Comparison of ENCODE assay signal across 22 cellular contexts in the genomic region with DNA sequence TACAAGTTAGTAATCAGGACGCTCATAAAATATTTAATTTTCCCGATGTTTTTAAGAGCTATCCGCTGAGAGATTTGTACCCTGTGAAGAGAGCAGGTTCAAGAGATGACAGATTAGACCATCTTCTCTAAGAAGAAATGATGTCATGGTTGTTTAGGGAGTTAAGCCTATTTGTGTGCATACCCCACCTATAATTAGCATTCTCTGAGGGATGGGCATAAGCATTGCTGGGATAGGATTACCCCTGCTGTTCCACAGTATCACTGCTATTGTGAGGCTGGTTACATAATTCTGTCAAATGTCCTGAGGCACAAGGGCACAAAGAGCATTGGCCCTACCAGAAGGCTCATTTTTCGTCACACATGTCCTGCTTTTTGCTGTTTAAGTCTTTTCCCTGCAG.
DNase-seq lines count a peak whose midpoint lies in the region; ATAC-seq and TF ChIP-seq lines count a peak whose summit lies in the region.
"Had no signal": no experiment of that assay in that cellular context is flagged by ENCODE, and none has a peak within 500 bp of the region (broad histone marks: within the 10 kb centered on the region; RNA-seq: fewer than 3 reads in every experiment).

No MANE protein-coding gene starts in this region.

- H3K27me3 ChIP-seq in adipocyte (replicated peaks; ENCODE audit: control insufficient read depth, insufficient read depth, low read length) (no peaks in the 10 kb centered on the region), psoas muscle (ENCODE audit: insufficient read depth in 3 of 3, low read length in 2 of 3) (no peaks in the 10 kb centered on the region)
- H3K27me3 ChIP-seq: BE2C had no signal

- H3K9ac ChIP-seq in adipocyte (ENCODE audit: low read length): peak overlapping the region; percentile 24

- H3K36me3 ChIP-seq in adipocyte (ENCODE audit: control insufficient read depth, insufficient read depth, low read length, severe bottlenecking) (no peaks in the 10 kb centered on the region), psoas muscle (ENCODE audit: insufficient read depth in 1 of 2, low read depth in 1 of 2) (no peaks in the 10 kb centered on the region)
- H3K36me3 ChIP-seq: BE2C had no signal

- no peak for TF ChIP-seq CTCF in psoas muscle (IDR thresholded peaks at IDR 0.05)

- H3K9me3 ChIP-seq in adipocyte (ENCODE audit: control insufficient read depth, low read length): no peaks in the 10 kb centered on the region
- no peaks in the 10 kb centered on the region for H3K9me3 ChIP-seq in psoas muscle
- H3K9me3 ChIP-seq: BE2C had no signal

- peak; percentile 4 for DNase-seq in NCI-H146 (lab: John Stamatoyannopoulos, UW)
- DNase-seq in NCI-H146 treated with DMSO at 0.1 percent for 48 hours (lab: John Stamatoyannopoulos, UW; ENCODE audit: unreplicated experiment): no peak
- DNase-seq in adipocyte (ENCODE audit: low read depth): no peak
- no peak for DNase-seq in psoas muscle
- no peak for DNase-seq in stimulated activated CD8-positive, alpha-beta memory T cell treated with anti-CD3 and anti-CD28 coated beads, Interleukin-4, amount 100 ng/mL, for 48 hours
- no peak for DNase-seq in stimulated activated CD4-positive, alpha-beta T cell treated with anti-CD3 and anti-CD28 coated beads, Interleukin-2, amount 100 ng/mL, for 24 hours
- no peak for DNase-seq in NCI-H2171 (lab: John Stamatoyannopoulos, UW)
- no peak for DNase-seq in posterior vena cava (ENCODE audit: low spot score)
- DNase-seq: BE2C, DMS153, DND-41, Kasumi-1, MV-4-11, NCI-H1105, NCI-H1436 treated with DMSO at 0.1 percent for 48 hours, NCI-H2029 treated with DMSO at 0.1 percent for 48 hours, NCI-H2227 treated with DMSO at 0.1 percent for 48 hours, NCI-H774, Right ventricle myocardium superior, RPMI8226 had no signal

- 42 to 53% (median 44%) methylated on average over 4 of the region's 4 CpGs for WGBS in psoas muscle, 3 donors

- H3K4me1 ChIP-seq in adipocyte (ENCODE audit: control insufficient read depth, insufficient read depth, low read length): peaks cover 30% of the 10 kb centered on the region
- H3K4me1 ChIP-seq in psoas muscle: peaks cover 19% of the 10 kb centered on the region
- H3K4me1 ChIP-seq: BE2C had no signal

- peak overlapping the region; percentile 76 for H3K27ac ChIP-seq in psoas muscle
- H3K27ac ChIP-seq: 22Rv1 had no signal

- H3K4me3 ChIP-seq in adipocyte (ENCODE audit: low read length) (no peak overlapping the region), psoas muscle (peak overlapping the region; percentile 42)
- H3K4me3 ChIP-seq: K562 had no signal

- peak; percentile 86 to 98 (median 94) for ATAC-seq in psoas muscle
- ATAC-seq: K562 had no signal

- intact Hi-C loops in psoas muscle (cut with DNase I) (loop anchor here in 1 of 2 donors (10.0 kb wide), 1 partner anchor 288 kb away; no protein-coding TSS in a partner anchor), posterior vena cava (cut with DNase I) (no loop called here)
